Comparison of ENCODE assay signal across 25 cellular contexts in the genomic region with DNA sequence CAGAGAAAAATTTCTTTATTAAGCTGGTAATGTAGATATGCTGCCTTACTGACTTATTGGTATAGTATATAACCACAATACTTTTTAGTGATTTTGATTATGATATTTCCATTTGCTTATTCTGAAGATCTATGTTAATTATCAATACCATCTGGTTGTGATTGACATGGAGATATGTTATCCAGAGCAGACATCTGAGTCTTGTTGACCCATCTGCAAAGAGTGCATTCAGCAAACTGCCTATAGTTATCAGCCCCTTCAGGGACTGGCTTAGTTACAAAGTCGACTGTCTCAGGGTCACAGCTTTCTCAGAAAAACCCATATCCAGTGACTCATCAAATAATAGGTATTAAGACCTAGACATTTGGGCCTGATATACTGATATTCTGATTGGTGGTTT.
DNase-seq lines count a peak whose midpoint lies in the region; ATAC-seq, FAIRE-seq and TF ChIP-seq lines count a peak whose summit lies in the region.
"Had no signal": no experiment of that assay in that cellular context is flagged by ENCODE, and none has a peak within 500 bp of the region (broad histone marks: within the 10 kb centered on the region; RNA-seq: fewer than 3 reads in every experiment).

No MANE protein-coding gene starts in this region.

- DNase-seq in HepG2 (ENCODE audit: low spot score) (no peak), right lobe of liver (no peak), OCI-M1 (lab: John Stamatoyannopoulos, UW) (peak; percentile 11), K562 (ENCODE audit: extremely low read depth in 1 of 4, low spot score in 3 of 4) (peak in 1 of 4 experiments; percentile 26), neural progenitor cell (ENCODE audit: low spot score) (no peak), T1000 (lab: John Stamatoyannopoulos, UW) (no peak), iPS-NIHi11 (ENCODE audit: low spot score) (no peak)
- DNase-seq: 8988T; ACHN; BE2C; C1 segment of cervical spinal cord; CD4-positive, alpha-beta memory T cell; CD4-positive, CD25-positive, alpha-beta regulatory T cell; CD8-positive, alpha-beta memory T cell; COR-L47; DMS79 treated with DMSO at 0.1 percent for 48 hours; GF-D8 had no signal

- H3K36me3 Mint-ChIP-seq in neural progenitor cell: no peaks in the 10 kb centered on the region
- H3K36me3 Mint-ChIP-seq: CD14-positive monocyte; CD4-positive, alpha-beta memory T cell; CD4-positive, CD25-positive, alpha-beta regulatory T cell; CD8-positive, alpha-beta memory T cell had no signal

- H3K36me3 ChIP-seq in HepG2 (replicated peaks in 1 of 2; ENCODE audit: control insufficient read depth in 1 of 2, insufficient read depth in 2 of 2, low read length in 2 of 2) (no peaks in the 10 kb centered on the region), right lobe of liver (no peaks in the 10 kb centered on the region), K562 (ENCODE audit: control insufficient read depth, insufficient read depth, low read length) (no peaks in the 10 kb centered on the region), neural progenitor cell (no peaks in the 10 kb centered on the region)
- H3K36me3 ChIP-seq: BE2C, BLaER1 had no signal

- no peak overlapping the region for H3K4me3 Mint-ChIP-seq in neural progenitor cell
- H3K4me3 Mint-ChIP-seq: CD14-positive monocyte; CD4-positive, alpha-beta memory T cell; CD4-positive, CD25-positive, alpha-beta regulatory T cell; CD8-positive, alpha-beta memory T cell had no signal

- no peaks in the 10 kb centered on the region for H3K79me2 ChIP-seq in HepG2 (ENCODE audit: insufficient read depth, low read length)
- no peaks in the 10 kb centered on the region for H3K79me2 ChIP-seq in K562 (ENCODE audit: control insufficient read depth, insufficient read depth, low read length)
- no peaks in the 10 kb centered on the region for H3K79me2 ChIP-seq in neural progenitor cell (ENCODE audit: low read depth)

- ATAC-seq in HepG2 (no peak), right lobe of liver (no peak), K562 (peak; percentile 26; the same call in 1 of the 3 replicates), GM21619 (IDR thresholded peaks at IDR 0.05; ENCODE audit: unreplicated experiment) (no peak)
- ATAC-seq: GM12878 had no signal

- H2AFZ ChIP-seq in HepG2 (ENCODE audit: low read length): no peak overlapping the region
- 0 out of 2 replicates have a peak overlapping the region, but pooled peaks have one; percentile 22 for H2AFZ ChIP-seq in K562 (ENCODE audit: low read depth, low read length)
- peak overlapping the region; percentile 22 for H2AFZ ChIP-seq in neural progenitor cell (replicated peaks)

- TF ChIP-seq POLR2A in HepG2 (IDR thresholded peaks at IDR 0.05; ENCODE audit: insufficient read depth in 1 of 2, low read depth in 2 of 2, low read length in 2 of 2) (no peak), right lobe of liver (IDR thresholded peaks at IDR 0.05) (no peak), K562 (conservative IDR thresholded peaks at IDR 0.05) (no peak)

- H3K9me1 ChIP-seq in K562 (ENCODE audit: control insufficient read depth, insufficient read depth, low read length): no peaks in the 10 kb centered on the region

- FAIRE-seq in HepG2 (lab: Jason Lieb, UNC): no peak
- FAIRE-seq in K562 (lab: Jason Lieb, UNC): peak; percentile 60
- FAIRE-seq: A204.1, G401.6, GM12878, GM12892, GM18507 had no signal

- H3K4me1 ChIP-seq in HepG2 (ENCODE audit: insufficient read depth, low read length) (no peaks in the 10 kb centered on the region), right lobe of liver (no peaks in the 10 kb centered on the region), K562 (replicated peaks in 1 of 2; ENCODE audit: control insufficient read depth in 2 of 2, insufficient read depth in 2 of 2, low read length in 2 of 2) (peaks cover 0 to 7% of the 10 kb centered on the region in 2 experiments; a peak in 2 of 5 replicates), neural progenitor cell (peaks cover 16% of the 10 kb centered on the region)
- H3K4me1 ChIP-seq: BE2C, BLaER1 had no signal

- POLR2A ChIA-PET in HepG2 (lab: Yijun Ruan, JAX): no interaction called here
- POLR2A ChIA-PET in K562 (lab: Yijun Ruan, JAX): no interaction called here

- H3K4me3 ChIP-seq in HepG2 (replicated peaks in 1 of 3; ENCODE audit: insufficient read depth in 1 of 3, low read depth in 2 of 3, low read length in 3 of 3): no peak overlapping the region
- H3K4me3 ChIP-seq in right lobe of liver: no peak overlapping the region
- no peak overlapping the region for H3K4me3 ChIP-seq in K562
- no peak overlapping the region for H3K4me3 ChIP-seq in neural progenitor cell
- H3K4me3 ChIP-seq: BLaER1, GM12878 had no signal

- H3K9me3 ChIP-seq in HepG2 (ENCODE audit: low read length): no peaks in the 10 kb centered on the region
- no peaks in the 10 kb centered on the region for H3K9me3 ChIP-seq in right lobe of liver
- no peaks in the 10 kb centered on the region for H3K9me3 ChIP-seq in K562 (replicated peaks; ENCODE audit: control insufficient read depth, insufficient read depth, low read depth, low read length)
- no peaks in the 10 kb centered on the region for H3K9me3 ChIP-seq in neural progenitor cell (ENCODE audit: low read depth)
- H3K9me3 ChIP-seq: BE2C, BLaER1 had no signal

- no peak overlapping the region for H3K27ac ChIP-seq in HepG2 (ENCODE audit: extremely low read length, insufficient read depth, low read length)
- H3K27ac ChIP-seq in right lobe of liver: no peak overlapping the region
- H3K27ac ChIP-seq in K562 (ENCODE audit: extremely low read depth, low read depth, low read length): no peak overlapping the region
- no peak overlapping the region for H3K27ac ChIP-seq in neural progenitor cell
- H3K27ac ChIP-seq: BLaER1 had no signal

- TF ChIP-seq CTCF in HepG2 (CRISPR knock-in tag; IDR thresholded peaks at IDR 0.05) (no peak), right lobe of liver (IDR thresholded peaks at IDR 0.05) (no peak), K562 (IDR thresholded peaks at IDR 0.05 in 2 of 3, conservative IDR thresholded peaks at IDR 0.05 in 1 of 3; ENCODE audit: insufficient read depth in 2 of 3, low read depth in 1 of 3, low read length in 3 of 3) (no peak), neural progenitor cell (IDR thresholded peaks at IDR 0.05) (no peak)

- H3K4me2 ChIP-seq in HepG2 (ENCODE audit: low read depth, low read length): no peak overlapping the region
- no peak overlapping the region for H3K4me2 ChIP-seq in K562 (ENCODE audit: insufficient read depth, low read length)
- no peak overlapping the region for H3K4me2 ChIP-seq in neural progenitor cell
- H3K4me2 ChIP-seq: BLaER1 had no signal

- in situ Hi-C loops in HepG2 (cut with HindIII; ENCODE audit: extremely low pct_ligation_motif_present, low pct_unique_long_range_greater_than_20kb) (no loop called here), K562 (cut with MboI) (no loop called here)

- CTCF ChIA-PET in HepG2 (lab: Yijun Ruan, JAX; ENCODE audit: low intra/inter-chr PET ratio, low total read pairs) (no interaction called here), K562 (lab: Yijun Ruan, JAX; ENCODE audit: low intra/inter-chr PET ratio) (no interaction called here)

- peaks cover 2% of the 10 kb centered on the region for H3K9me3 Mint-ChIP-seq in neural progenitor cell

- BruUV-seq in HepG2 (replicated peaks; lab: Mats Ljungman, UMichigan): no TSS peak
- BruUV-seq in K562 (replicated peaks; lab: Mats Ljungman, UMichigan): no TSS peak

- no peaks in the 10 kb centered on the region for H3F3A ChIP-seq in neural progenitor cell (ENCODE audit: low read depth)

- peaks cover 7% of the 10 kb centered on the region for H3K4me1 Mint-ChIP-seq in neural progenitor cell
- H3K4me1 Mint-ChIP-seq: CD14-positive monocyte; CD4-positive, alpha-beta memory T cell; CD4-positive, CD25-positive, alpha-beta regulatory T cell; CD8-positive, alpha-beta memory T cell had no signal

- H3K27me3 ChIP-seq in HepG2 (ENCODE audit: control insufficient read depth in 1 of 2, insufficient read depth in 2 of 2, low read length in 2 of 2): no peaks in the 10 kb centered on the region
- no peaks in the 10 kb centered on the region for H3K27me3 ChIP-seq in right lobe of liver
- H3K27me3 ChIP-seq in K562 (ENCODE audit: control insufficient read depth in 2 of 2, insufficient read depth in 2 of 2, low read length in 2 of 2): no peaks in the 10 kb centered on the region
- no peaks in the 10 kb centered on the region for H3K27me3 ChIP-seq in neural progenitor cell
- H3K27me3 ChIP-seq: BE2C, BLaER1 had no signal

- WGBS in HepG2 (ENCODE audit: low lambda C conversion rate): 8% methylated on average over 1 of the region's 1 CpG
- 25% methylated on average over 1 of the region's 1 CpG for WGBS in right lobe of liver (ENCODE audit: insufficient coverage, low coverage, low lambda C conversion rate, missing lambda C conversion rate)
- WGBS in K562 (ENCODE audit: insufficient coverage, low coverage, missing lambda C conversion rate): 5% methylated on average over 1 of the region's 1 CpG

- intact Hi-C loops in HepG2 (cut with micrococcal nuclease; ENCODE audit: unreplicated experiment) (no loop called here), right lobe of liver (cut with DNase I) (no loop called here), K562 (cut with micrococcal nuclease) (no loop called here)

- no peaks in the 10 kb centered on the region for H3K27me3 Mint-ChIP-seq in neural progenitor cell (ENCODE audit: insufficient read depth, low read depth)
- H3K27me3 Mint-ChIP-seq: CD4-positive, alpha-beta memory T cell; CD4-positive, CD25-positive, alpha-beta regulatory T cell; CD8-positive, alpha-beta memory T cell had no signal

- no peak overlapping the region for H3K27ac Mint-ChIP-seq in neural progenitor cell
- H3K27ac Mint-ChIP-seq: CD14-positive monocyte; CD4-positive, CD25-positive, alpha-beta regulatory T cell; CD8-positive, alpha-beta memory T cell had no signal

- TF ChIP-seq EP300 in HepG2 (IDR thresholded peaks at IDR 0.05; ENCODE audit: low read depth in 2 of 2, low read length in 2 of 2) (no peak), HepG2 (CRISPR knock-in tag; IDR thresholded peaks at IDR 0.05; ENCODE audit: borderline replicate concordance) (no peak), K562 (IDR thresholded peaks at IDR 0.05; ENCODE audit: low read length) (no peak)

- H3K9ac ChIP-seq in HepG2 (ENCODE audit: insufficient read depth, low read depth, low read length) (no peak overlapping the region), K562 (ENCODE audit: insufficient read depth in 1 of 2, low read depth in 2 of 2, low read length in 2 of 2) (no peak overlapping the region), neural progenitor cell (no peak overlapping the region)
- H3K9ac ChIP-seq: BLaER1 had no signal

- no peak for TF ChIP-seq RAD21 in HepG2 (CRISPR knock-in tag; IDR thresholded peaks at IDR 0.05)
- TF ChIP-seq RAD21 in K562 (CRISPR knock-in tag; conservative IDR thresholded peaks at IDR 0.05 in 1 of 2, IDR thresholded peaks at IDR 0.05 in 1 of 2): no peak

- H4K20me1 ChIP-seq in HepG2 (ENCODE audit: insufficient read depth, low read length) (no peaks in the 10 kb centered on the region), K562 (replicated peaks; ENCODE audit: control insufficient read depth, insufficient read depth, low read length) (no peaks in the 10 kb centered on the region), neural progenitor cell (ENCODE audit: low read depth) (no peaks in the 10 kb centered on the region)
- H4K20me1 ChIP-seq: BLaER1 had no signal

TF ChIP-seq in HepG2, 621 proteins besides CTCF, POLR2A, EP300 and RAD21 (continues in another document):
- TF ChIP-seq RBAK (CRISPR knock-in tag; IDR thresholded peaks at IDR 0.05): no peak

TF ChIP-seq in K562, 482 proteins besides CTCF, POLR2A, EP300 and RAD21 (continues in another document):
- TF ChIP-seq CBFA2T3 (IDR thresholded peaks at IDR 0.05): peak; percentile 55
